In genomic region chr17:81152288-81152848, GRCh38 we compare ENCODE assay signal across 21 cellular contexts. TPM values are rescaled to one million over a fixed set of nuclear protein-coding genes. Genes with fewer than 3 reads are reported as not detected.
"Had no signal": no experiment of that assay in that cellular context is flagged by ENCODE, and none has a peak within 500 bp of the region (broad histone marks: within the 10 kb centered on the region; RNA-seq: fewer than 3 reads in every experiment).

No MANE protein-coding gene starts in this region.

- H3K4me3 ChIP-seq: ascending aorta, upper lobe of right lung had no signal

- ATAC-seq: natural killer cell, upper lobe of right lung, WTC11 had no signal

- H3K4me1 ChIP-seq: ascending aorta had no signal

- DNase-seq: activated CD4-positive, alpha-beta T cell treated with anti-CD3 and anti-CD28 coated beads, Interleukin-2, amount 10 ng/mL, durations not matched to agents 24 days and 14 days; activated CD8-positive, alpha-beta memory T cell treated with anti-CD3 and anti-CD28 coated beads for 24 hours; activated naive CD4-positive, alpha-beta T cell; erythroblast; hippocampal formation; mesendoderm; natural killer cell; retina; stimulated activated CD4-positive, alpha-beta T cell treated with anti-CD3 and anti-CD28 coated beads, Interleukin-15, amount 100 ng/mL, for 24 hours; stimulated activated CD4-positive, alpha-beta T cell treated with anti-CD3 and anti-CD28 coated beads, Interleukin-4, amount 100 ng/mL, for 1 hour; stimulated activated naive CD4-positive, alpha-beta T cell; T-helper 2 cell; upper lobe of right lung had no signal

- H3K9me3 ChIP-seq: ascending aorta, upper lobe of right lung had no signal

- H3K27ac ChIP-seq: ascending aorta, upper lobe of right lung had no signal

- H3K36me3 ChIP-seq: ascending aorta, upper lobe of right lung had no signal

- FAIRE-seq: bronchial epithelial cell had no signal

- H3K27me3 ChIP-seq: ascending aorta, upper lobe of right lung had no signal

RNA-seq across cellular contexts. Expression of gene PVALEF, which starts 12.9 kb away (rescaled TPM):
- total RNA-seq: activated CD4-positive, alpha-beta T cell treated with anti-CD3 and anti-CD28 coated beads, Interleukin-2, amount 10 ng/mL, durations not matched to agents 24 days and 14 days; ascending aorta; bronchial epithelial cell; chondrocyte; kidney epithelial cell; lower leg skin; natural killer cell; skeletal muscle tissue; subcutaneous adipose tissue; upper lobe of right lung; WTC11 had no signal
